24 cellular contexts compared by ENCODE assay signal in the genomic region with DNA sequence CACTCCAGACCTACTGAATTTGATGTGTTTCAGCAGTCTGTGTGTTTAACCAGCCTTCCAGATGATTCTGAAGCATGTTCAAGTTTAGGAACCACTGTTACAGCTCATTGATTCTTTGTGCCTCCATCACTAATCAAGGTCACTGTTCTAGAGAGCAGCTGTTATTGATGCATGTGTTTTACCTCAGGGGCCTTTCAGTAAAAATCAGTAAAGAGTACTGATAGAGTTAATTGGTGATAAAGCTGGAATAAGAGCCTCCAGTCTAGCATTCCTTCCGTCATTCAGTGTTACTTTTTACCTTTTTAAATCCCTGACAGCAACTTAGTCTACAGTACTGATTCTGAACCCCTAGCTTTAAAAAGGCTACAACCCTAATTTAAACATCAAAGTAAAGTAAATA.
"Had no signal": no experiment of that assay in that cellular context is flagged by ENCODE, and none has a peak within 500 bp of the region (broad histone marks: within the 10 kb centered on the region; RNA-seq: fewer than 3 reads in every experiment).

No MANE protein-coding gene starts in this region.

- H3K4me3 Mint-ChIP-seq: activated naive CD4-positive, alpha-beta T cell treated with anti-CD3 and anti-CD28 coated beads for 36 hours; dendritic cell treated with granulocyte-macrophage colony-stimulating factor and Interleukin-4, amounts not matched to agents 40 ng/mL and 50 ng/mL, for 4 days; mesothelial cell of epicardium; natural killer cell; stimulated activated effector memory CD8-positive, alpha-beta T cell treated with anti-CD3 and anti-CD28 coated beads, Interleukin-12 subunit alpha, Interleukin-12 subunit beta, amount 100 ng/mL, for 72 hours; stimulated activated naive CD8-positive, alpha-beta T cell treated with anti-CD3 and anti-CD28 coated beads, Interleukin-15, amount 100 ng/mL, for 72 hours; T-helper 2 cell treated with Interferon-gamma antibody and Interleukin-4, amounts not matched to agents 5 μg/mL and 100 μg/mL, for 36 hours had no signal

- H3K27ac Mint-ChIP-seq: activated naive CD4-positive, alpha-beta T cell treated with anti-CD3 and anti-CD28 coated beads for 36 hours; dendritic cell treated with granulocyte-macrophage colony-stimulating factor and Interleukin-4, amounts not matched to agents 40 ng/mL and 50 ng/mL, for 4 days; mesothelial cell of epicardium; natural killer cell; stimulated activated effector memory CD8-positive, alpha-beta T cell treated with anti-CD3 and anti-CD28 coated beads, Interleukin-12 subunit alpha, Interleukin-12 subunit beta, amount 100 ng/mL, for 72 hours; stimulated activated naive CD8-positive, alpha-beta T cell treated with anti-CD3 and anti-CD28 coated beads, Interleukin-15, amount 100 ng/mL, for 72 hours; T-helper 2 cell treated with Interferon-gamma antibody and Interleukin-4, amounts not matched to agents 5 μg/mL and 100 μg/mL, for 36 hours had no signal

- DNase-seq: activated CD4-positive, alpha-beta T cell treated with anti-CD3 and anti-CD28 coated beads for 1 hour; activated CD4-positive, alpha-beta T cell treated with anti-CD3 and anti-CD28 coated beads, Interleukin-2, amount 50 U/mL, for 1 hour; activated CD8-positive, alpha-beta memory T cell treated with anti-CD3 and anti-CD28 coated beads, Interleukin-2, amount 50 U/mL, for 4 hours; activated naive CD4-positive, alpha-beta T cell treated with anti-CD3 and anti-CD28 coated beads for 36 hours; activated T-cell treated with anti-CD3 and anti-CD28 coated beads, Interleukin-2, amount 50 U/mL, for 48 hours; amygdala; body of pancreas; effector memory CD4-positive, alpha-beta T cell; foreskin keratinocyte; kidney; left lung; natural killer cell; pancreas; small intestine; stimulated activated CD4-positive, alpha-beta T cell treated with anti-CD3 and anti-CD28 coated beads, Interleukin-2, amount 100 ng/mL, for 24 hours; stimulated activated naive CD8-positive, alpha-beta T cell treated with anti-CD3 and anti-CD28 coated beads, Interleukin-15, amount 100 ng/mL, for 72 hours; transverse colon; uterus had no signal

- H3K9me3 Mint-ChIP-seq: activated naive CD4-positive, alpha-beta T cell treated with anti-CD3 and anti-CD28 coated beads for 36 hours; dendritic cell treated with granulocyte-macrophage colony-stimulating factor and Interleukin-4, amounts not matched to agents 40 ng/mL and 50 ng/mL, for 4 days; mesothelial cell of epicardium; natural killer cell; stimulated activated effector memory CD8-positive, alpha-beta T cell treated with anti-CD3 and anti-CD28 coated beads, Interleukin-12 subunit alpha, Interleukin-12 subunit beta, amount 100 ng/mL, for 72 hours; stimulated activated naive CD8-positive, alpha-beta T cell treated with anti-CD3 and anti-CD28 coated beads, Interleukin-15, amount 100 ng/mL, for 72 hours; T-helper 2 cell treated with Interferon-gamma antibody and Interleukin-4, amounts not matched to agents 5 μg/mL and 100 μg/mL, for 36 hours had no signal

- H3K36me3 Mint-ChIP-seq: mesothelial cell of epicardium, natural killer cell had no signal

- H3K27me3 Mint-ChIP-seq: dendritic cell treated with granulocyte-macrophage colony-stimulating factor and Interleukin-4, amounts not matched to agents 40 ng/mL and 50 ng/mL, for 4 days; stimulated activated naive CD8-positive, alpha-beta T cell treated with anti-CD3 and anti-CD28 coated beads, Interleukin-15, amount 100 ng/mL, for 72 hours had no signal

- H3K27ac ChIP-seq: body of pancreas, foreskin keratinocyte, left lung, pancreas, suprapubic skin, transverse colon, uterus had no signal

- ATAC-seq: body of pancreas; foreskin keratinocyte; left lung; natural killer cell; pancreas; sciatic nerve; stimulated activated effector memory CD8-positive, alpha-beta T cell treated with anti-CD3 and anti-CD28 coated beads, Interleukin-12 subunit alpha, Interleukin-12 subunit beta, amount 100 ng/mL, for 72 hours; stimulated activated naive CD8-positive, alpha-beta T cell treated with anti-CD3 and anti-CD28 coated beads, Interleukin-15, amount 100 ng/mL, for 72 hours had no signal
